6 cellular contexts compared by ENCODE assay signal in the genomic region with DNA sequence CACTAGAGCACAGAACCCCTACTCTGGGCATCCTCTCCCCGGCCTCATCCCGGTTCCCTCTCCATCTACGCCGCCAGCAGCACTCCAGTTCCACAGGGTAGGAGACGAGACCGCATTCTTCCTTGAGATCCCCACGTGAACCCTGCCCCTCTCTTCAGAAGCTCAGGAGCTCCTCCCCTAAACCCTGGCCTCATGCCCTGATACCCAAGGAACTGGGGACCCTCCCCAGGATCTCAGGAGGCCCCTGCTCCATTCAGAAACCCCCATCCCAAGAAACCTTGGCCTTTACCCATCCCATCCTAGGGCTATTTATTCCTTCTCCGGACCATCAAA. TPM values are rescaled to one million over a fixed set of nuclear protein-coding genes. Genes with fewer than 3 reads are reported as not detected.
A peak's percentile ranks its signal among the peaks of the same experiment; 100 is the strongest.
DNase-seq lines count a peak whose midpoint lies in the region; ATAC-seq and TF ChIP-seq lines count a peak whose summit lies in the region.

No MANE protein-coding gene starts in this region.

- H4K20me1 ChIP-seq in OCI-LY3 (ENCODE audit: insufficient read depth, low read length): no peaks in the 10 kb centered on the region

- no peak for ATAC-seq in HG02610 (IDR thresholded peaks at IDR 0.05; ENCODE audit: unreplicated experiment)

- H3K27me3 ChIP-seq in AG04450 (ENCODE audit: control insufficient read depth, insufficient read depth, low read length): no peaks in the 10 kb centered on the region
- H3K27me3 ChIP-seq in OCI-LY3 (ENCODE audit: low read depth, low read length): no peaks in the 10 kb centered on the region
- no peaks in the 10 kb centered on the region for H3K27me3 ChIP-seq in iPS DF 6.9 (ENCODE audit: control insufficient read depth, insufficient read depth, low read length)
- no peaks in the 10 kb centered on the region for H3K27me3 ChIP-seq in adrenal gland

- peak overlapping the region; percentile 99 for H3K4me2 ChIP-seq in OCI-LY3 (ENCODE audit: low read length)

- H3K9me3 ChIP-seq in AG04450 (ENCODE audit: control insufficient read depth, insufficient read depth, low read length) (no peaks in the 10 kb centered on the region), OCI-LY3 (ENCODE audit: insufficient read depth, low read length) (no peaks in the 10 kb centered on the region), iPS DF 6.9 (ENCODE audit: control insufficient read depth, insufficient read depth, low read length) (no peaks in the 10 kb centered on the region), adrenal gland (replicated peaks in 1 of 3) (no peaks in the 10 kb centered on the region)

- CTCF ChIA-PET in AG04450 (lab: Charles Lee): interaction anchor here (1.2 kb wide), 1 partner anchor 8 kb away, joined by 9 read pairs; no protein-coding TSS in a partner anchor

- TF ChIP-seq POLR2A in adrenal gland (IDR thresholded peaks at IDR 0.05): no peak

- no CpG with 5 or more reads among the region's 8 CpGs for WGBS in iPS DF 6.9 (ENCODE audit: insufficient coverage, insufficient read length)
- 41 to 71% (median 60%) methylated on average over 6 to 8 of the region's 8 CpGs for WGBS in adrenal gland, 4 donors

- peaks cover 13% of the 10 kb centered on the region; the same call in 1 of the 2 replicates for H3K4me1 ChIP-seq in OCI-LY3 (ENCODE audit: low read length)
- no peaks in the 10 kb centered on the region; the same call in 1 of the 2 replicates for H3K4me1 ChIP-seq in iPS DF 6.9 (ENCODE audit: control insufficient read depth, insufficient read depth, low read length)
- no peaks in the 10 kb centered on the region for H3K4me1 ChIP-seq in adrenal gland (replicated peaks in 1 of 2)

- DNase-seq in AG04450 (ENCODE audit: low read depth, low spot score) (no peak), iPS DF 6.9 (ENCODE audit: low read depth, low spot score) (no peak), adrenal gland (no peak), COLO829 (ENCODE audit: low spot score) (no peak)

- peaks cover 9% of the 10 kb centered on the region for H3K79me2 ChIP-seq in OCI-LY3 (ENCODE audit: low read length)

- POLR2A ChIA-PET in AG04450 (lab: Yijun Ruan, JAX): no interaction called here

- peak overlapping the region; percentile 92 for H3K9ac ChIP-seq in OCI-LY3 (ENCODE audit: low read length)

- H3K27ac ChIP-seq in AG04450 (ENCODE audit: low read depth, low read length) (no peak overlapping the region), OCI-LY3 (ENCODE audit: low read length) (peak overlapping the region; percentile 42), iPS DF 6.9 (ENCODE audit: low read length) (no peak overlapping the region), adrenal gland (peak overlapping the region in 1 of 5 donors; percentile 70)

- H2AFZ ChIP-seq in OCI-LY3 (ENCODE audit: low read depth, low read length): no peak overlapping the region

- TF ChIP-seq CTCF in AG04450 (IDR thresholded peaks at IDR 0.05; ENCODE audit: low read depth, low read length): no peak
- no peak for TF ChIP-seq CTCF in OCI-LY3 (IDR thresholded peaks at IDR 0.05; ENCODE audit: low read depth, low read length)
- no peak for TF ChIP-seq CTCF in adrenal gland (IDR thresholded peaks at IDR 0.05)

- H3K36me3 ChIP-seq in OCI-LY3 (replicated peaks; ENCODE audit: low read depth, low read length) (peaks cover 11% of the 10 kb centered on the region), iPS DF 6.9 (ENCODE audit: control insufficient read depth, insufficient read depth, low read length) (no peaks in the 10 kb centered on the region), adrenal gland (replicated peaks in 1 of 2) (no peaks in the 10 kb centered on the region)

- intact Hi-C loops in adrenal gland (cut with DNase I): no loop called here

- H3K4me3 ChIP-seq in AG04450 (ENCODE audit: low read depth, low read length): peak overlapping the region; percentile 69
- peak overlapping the region; percentile 100 for H3K4me3 ChIP-seq in OCI-LY3 (ENCODE audit: low read length)
- peak overlapping the region; percentile 30; the same call in 1 of the 2 replicates for H3K4me3 ChIP-seq in iPS DF 6.9 (ENCODE audit: low read length)
- peak overlapping the region in 1 of 4 donors; percentile 58 for H3K4me3 ChIP-seq in adrenal gland

RNA-seq across cellular contexts. Expression of a gene that starts 1.1 kb away (rescaled TPM):
- polyA plus RNA-seq in AG04450 (2011; rRNA removed): 3.6 and 4.1 TPM in 2 replicates
- polyA minus RNA-seq in AG04450 (2011; rRNA and poly(A)+ RNA removed): 7.0 and 9.1 TPM in 2 replicates
- 10 to 100 TPM in 7 of 8 donors, 1 to 10 TPM in 1; 6.3 to 46.8 (median 13.2) TPM for total RNA-seq in adrenal gland
- polyA plus RNA-seq in adrenal gland: 10 to 100 TPM in 1 of 3 donors, 1 to 10 TPM in 2; 5.7 to 10.9 (median 6.6) TPM

RNA-seq across cellular contexts. Expression of a gene that starts 13.3 kb away (rescaled TPM):
- polyA plus RNA-seq in AG04450 (2011; rRNA removed) (66.7 and 79.6 TPM in 2 replicates), adrenal gland (100 to 1,000 TPM in 2 of 3 donors, 10 to 100 TPM in 1; 78.2 to 724 (median 324) TPM)
- 96.7 and 105 TPM in 2 replicates for polyA minus RNA-seq in AG04450 (2011; rRNA and poly(A)+ RNA removed)
- total RNA-seq in adrenal gland: 100 to 1,000 TPM in 5 of 8 donors, 10 to 100 TPM in 3; 52.1 to 304 (median 152) TPM

RNA-seq across cellular contexts. Expression of a gene that starts 15.0 kb away (rescaled TPM):
- 0.07 and 0.15 TPM in 2 replicates for polyA plus RNA-seq in AG04450 (2011; rRNA removed)
- polyA minus RNA-seq in AG04450 (2011; rRNA and poly(A)+ RNA removed): 0.28 TPM in 1 of 2 replicates, not detected in the other
- 10 to 100 TPM in 7 of 8 donors, 1 to 10 TPM in 1; 6.8 to 52.3 (median 18.3) TPM for total RNA-seq in adrenal gland
- 10 to 100 TPM; 18.6 to 73.1 (median 61.4) TPM for polyA plus RNA-seq in adrenal gland

RNA-seq across cellular contexts. Expression of a gene that starts 22.5 kb away (rescaled TPM):
- 0.40 and 0.82 TPM in 2 replicates for polyA plus RNA-seq in AG04450 (2011; rRNA removed)
- polyA minus RNA-seq in AG04450 (2011; rRNA and poly(A)+ RNA removed): 0.05 and 0.52 TPM in 2 replicates
- 10 to 100 TPM in 1 of 8 donors, 1 to 10 TPM in 7; 2.2 to 16.2 (median 2.9) TPM for total RNA-seq in adrenal gland
- 1 to 10 TPM in 2 of 3 donors, under 1 TPM in 1; 0.59 to 8.4 (median 7.6) TPM for polyA plus RNA-seq in adrenal gland

RNA-seq across cellular contexts. Expression of a gene that starts 48.1 kb away (rescaled TPM):
- polyA plus RNA-seq in AG04450 (2011; rRNA removed) (not detected in 2 replicates), adrenal gland (under 1 TPM in 2 of 3 donors, not detected in 1; 0.13 to 0.24 TPM)
- not detected in 2 replicates for polyA minus RNA-seq in AG04450 (2011; rRNA and poly(A)+ RNA removed)
- under 1 TPM in 2 of 8 donors, not detected in 6; 0.14 to 0.18 TPM for total RNA-seq in adrenal gland

Comparison
In these comparisons a context has a peak if more than half of its experiments do, and no peak if none do; other contexts are left out.
1. RNA of a gene that starts 15.0 kb away (polyA plus RNA-seq): 18.6 to 73.1 TPM in adrenal gland; 0.07 to 0.15 TPM in AG04450; every median in the first group is over 10 times any median in the second.